1 cellular context compared by ENCODE assay signal in the genomic region with DNA sequence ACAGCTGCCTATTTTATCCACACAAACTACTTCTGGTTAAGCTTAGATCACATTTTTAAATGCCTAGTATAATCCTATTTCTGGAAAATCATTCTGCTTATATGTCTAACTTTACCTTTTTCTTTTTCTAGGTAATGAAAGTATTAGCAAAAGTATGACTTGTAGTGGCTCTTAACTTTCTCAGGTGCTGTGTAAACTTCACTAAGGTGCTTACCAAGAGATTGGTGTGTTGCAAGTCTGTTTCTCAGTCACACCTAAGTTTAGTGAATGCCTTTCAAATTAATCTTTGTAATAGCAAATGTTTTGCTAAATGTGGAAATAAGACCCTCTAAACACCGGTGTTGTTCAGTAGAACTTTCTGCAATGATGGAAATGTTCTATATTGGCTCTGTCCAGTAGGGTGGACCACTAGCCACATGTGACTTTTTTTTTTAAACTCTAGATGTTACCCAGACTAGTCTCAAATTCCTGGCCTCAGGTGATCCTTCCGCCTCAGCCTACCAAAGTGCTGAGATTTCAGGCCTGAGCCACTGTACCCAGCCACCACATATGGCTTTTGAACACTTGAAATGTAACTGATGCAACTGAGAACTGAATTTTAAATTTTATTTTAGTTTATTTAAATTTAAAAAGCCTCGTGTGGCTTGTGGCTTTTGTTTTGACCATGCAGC.
TF ChIP-seq lines count a peak whose summit lies in the region.

No MANE protein-coding gene starts in this region.

TF ChIP-seq in GM23338, 12 proteins besides CTCF, POLR2A, EP300 and RAD21 (continued from another document):
- TF ChIP-seq CREB1 (CRISPR knock-in tag; IDR thresholded peaks at IDR 0.05; ENCODE audit: low read depth), result no peak
- no peak for TF ChIP-seq ZNF331 (CRISPR knock-in tag; IDR thresholded peaks at IDR 0.05; ENCODE audit: low read depth)
- TF ChIP-seq JUNB (IDR thresholded peaks at IDR 0.05; ENCODE audit: unreplicated experiment), result no peak
TF ChIP-seq in GM23338: peak in this region for 0.
